27 cellular contexts compared by ENCODE assay signal in the genomic region with DNA sequence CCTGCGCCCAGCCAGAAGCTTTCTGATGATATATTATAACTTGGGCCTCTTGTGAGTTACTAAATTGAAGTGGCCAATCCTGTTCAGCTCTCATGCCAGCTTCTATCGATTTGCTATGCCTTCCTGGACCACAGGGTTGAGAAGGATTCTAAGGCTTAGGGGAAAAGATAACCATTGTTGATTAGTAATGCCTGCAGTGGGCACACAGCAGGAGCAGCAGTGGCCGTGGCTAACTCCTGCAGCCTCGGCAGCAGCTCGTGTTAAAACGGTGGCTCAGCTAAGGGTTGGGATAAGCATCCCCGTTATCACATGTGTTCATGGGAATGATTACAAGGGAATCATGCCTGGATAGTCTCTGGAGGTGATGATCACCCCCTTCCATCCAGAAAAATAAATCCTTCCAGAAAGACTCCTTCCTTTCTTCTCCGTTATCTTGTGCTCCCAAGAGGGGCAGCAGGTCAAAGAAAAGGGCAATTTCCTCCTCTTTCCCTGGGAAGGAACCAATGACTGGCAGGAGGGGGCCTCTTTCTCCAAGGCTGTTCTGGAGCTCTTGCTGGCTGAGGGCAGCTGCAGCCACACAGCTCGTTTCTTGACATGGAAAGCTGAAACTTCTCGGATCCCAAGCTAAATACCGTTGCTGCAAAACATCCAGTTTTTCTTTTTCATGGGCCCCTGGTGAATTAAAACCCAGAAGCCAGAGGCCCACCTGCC. TPM values are rescaled to one million over a fixed set of nuclear protein-coding genes. Genes with fewer than 3 reads are reported as not detected.
"Had no signal": no experiment of that assay in that cellular context is flagged by ENCODE, and none has a peak within 500 bp of the region (broad histone marks: within the 10 kb centered on the region; RNA-seq: fewer than 3 reads in every experiment).

No MANE protein-coding gene starts in this region.

- H3K4me3 ChIP-seq: breast epithelium, hepatocyte, thyroid gland had no signal

- H3K4me2 ChIP-seq: hepatocyte had no signal

- ATAC-seq: activated CD4-positive, alpha-beta T cell treated with anti-CD3 and anti-CD28 coated beads for 36 hours; activated naive CD4-positive, alpha-beta T cell treated with anti-CD3 and anti-CD28 coated beads, Interleukin-2, amount 50 U/mL, for 72 hours; activated T-helper 17 cell treated with anti-CD3 and anti-CD28 coated beads, Interleukin-2, amount 50 U/mL, for 72 hours; foreskin keratinocyte; T-cell had no signal

- H3K36me3 ChIP-seq: breast epithelium, thyroid gland had no signal

- H2AFZ ChIP-seq: hepatocyte had no signal

- DNase-seq: activated B cell treated with CpG ODN at 0.5 μM for 24 hours; activated CD4-positive, alpha-beta T cell treated with anti-CD3 and anti-CD28 coated beads for 36 hours; activated CD4-positive, alpha-beta T cell treated with anti-CD3 and anti-CD28 coated beads, Interleukin-2, amount 50 U/mL, for 4 hours; activated CD8-positive, alpha-beta memory T cell treated with anti-CD3 and anti-CD28 coated beads for 24 hours; activated CD8-positive, alpha-beta memory T cell treated with anti-CD3 and anti-CD28 coated beads, Interleukin-2, amount 50 U/mL, for 4 hours; activated T-cell treated with anti-CD3 and anti-CD28 coated beads, Interleukin-2, amount 50 U/mL, for 24 hours; cerebellar nuclear complex; effector CD4-positive, alpha-beta T cell; erythroblast; foreskin keratinocyte; immature natural killer cell; kidney glomerular epithelial cell; nephron progenitor cell; stimulated activated CD4-positive, alpha-beta T cell treated with anti-CD3 and anti-CD28 coated beads, Interleukin-2, amount 100 ng/mL, for 48 hours; stimulated activated CD8-positive, alpha-beta memory T cell treated with anti-CD3 and anti-CD28 coated beads, Interleukin-4, amount 100 ng/mL, for 48 hours; stimulated activated naive CD4-positive, alpha-beta T cell; T-cell; T-helper 9 cell; thyroid gland had no signal

- H3K27ac ChIP-seq: breast epithelium, foreskin keratinocyte, hepatocyte, thyroid gland had no signal

- H3K9me3 ChIP-seq: breast epithelium, thyroid gland had no signal

- H3K27me3 ChIP-seq: breast epithelium, hepatocyte, thyroid gland had no signal

- H3K79me2 ChIP-seq: hepatocyte had no signal

- H3K4me1 ChIP-seq: breast epithelium, foreskin keratinocyte, thyroid gland had no signal

RNA-seq across cellular contexts. Expression of a gene that starts 20.3 kb away (rescaled TPM):
- total RNA-seq: activated B cell treated with CpG ODN at 0.5 μM for 24 hours; activated CD4-positive, alpha-beta T cell treated with anti-CD3 and anti-CD28 coated beads for 36 hours; activated T-helper 17 cell treated with anti-CD3 and anti-CD28 coated beads, Interleukin-2, amount 50 U/mL, for 72 hours; foreskin keratinocyte; lower leg skin; mononuclear cell; myocyte; urinary bladder had no signal
- polyA plus RNA-seq: foreskin keratinocyte had no signal
